9 cellular contexts compared by ENCODE assay signal in the genomic region with DNA sequence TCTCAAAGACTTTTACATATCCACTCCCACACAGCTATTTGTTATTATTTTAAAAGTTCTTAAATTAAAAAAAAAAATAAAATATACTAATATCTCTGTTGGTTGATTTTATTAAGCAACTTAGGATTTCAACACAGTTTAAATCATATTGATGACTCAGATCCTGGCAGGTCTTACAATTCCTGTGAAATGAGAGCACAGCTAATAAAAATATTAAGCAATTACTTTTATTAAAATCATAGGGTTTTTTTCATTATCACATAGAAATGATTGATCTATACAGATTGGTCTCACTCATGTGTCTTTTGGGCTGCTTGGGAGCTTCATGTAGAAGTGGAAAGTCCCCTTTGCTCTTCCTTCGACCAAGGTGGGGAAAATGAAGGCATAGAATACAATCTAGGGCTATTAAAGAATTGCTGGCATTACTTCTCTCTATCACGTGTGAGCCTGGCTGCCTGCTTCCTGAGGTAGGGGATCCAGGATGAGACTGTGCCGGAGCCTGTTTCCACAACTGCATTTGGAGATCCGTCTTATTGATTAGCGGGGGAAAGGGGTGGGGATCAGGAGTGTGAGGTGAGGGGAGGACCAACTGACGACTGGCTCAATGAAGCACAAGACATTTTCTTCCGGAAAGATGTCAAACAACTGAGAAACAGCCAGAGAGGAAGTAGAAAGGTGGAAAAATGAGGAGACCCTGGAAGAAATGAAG.
A peak's percentile ranks its signal among the peaks of the same experiment; 100 is the strongest.
DNase-seq lines count a peak whose midpoint lies in the region; ATAC-seq, FAIRE-seq and TF ChIP-seq lines count a peak whose summit lies in the region.
"Had no signal": no experiment of that assay in that cellular context is flagged by ENCODE, and none has a peak within 500 bp of the region (broad histone marks: within the 10 kb centered on the region; RNA-seq: fewer than 3 reads in every experiment).

No MANE protein-coding gene starts in this region.

- no peak for TF ChIP-seq CTCF in cardiac fibroblast (IDR thresholded peaks at IDR 0.05; ENCODE audit: low read depth, low read length)
- TF ChIP-seq CTCF in keratinocyte (optimal IDR thresholded peaks at IDR 0.05 in 1 of 3, IDR thresholded peaks at IDR 0.05 in 1 of 3, conservative IDR thresholded peaks at IDR 0.05 in 1 of 3; ENCODE audit: extremely low read depth in 1 of 3, insufficient read depth in 2 of 3, low read length in 3 of 3) = no peak
- TF ChIP-seq CTCF in testis (IDR thresholded peaks at IDR 0.05) = no peak

- no peak for FAIRE-seq in keratinocyte (lab: Jason Lieb, UNC)
- FAIRE-seq in GM12892 (lab: Jason Lieb, UNC) = no peak

- H3K79me2 ChIP-seq in keratinocyte (ENCODE audit: control insufficient read depth, insufficient read depth, low read length) = no peaks in the 10 kb centered on the region

- H3K9me3 ChIP-seq in keratinocyte (ENCODE audit: control insufficient read depth, low read depth, low read length) (no peaks in the 10 kb centered on the region), testis (no peaks in the 10 kb centered on the region)

- DNase-seq in LHCN-M2 (ENCODE audit: low read depth) = peak; percentile 54
- peak; percentile 83 to 93 for DNase-seq in cardiac fibroblast (ENCODE audit: low read depth in 2 of 2)
- no peak for DNase-seq in keratinocyte (ENCODE audit: low read depth, low spot score)
- no peak for DNase-seq in testis
- DNase-seq in GM12892 (ENCODE audit: insufficient read length) = no peak
- DNase-seq: T-helper 2 cell had no signal

- TF ChIP-seq POLR2A in testis (IDR thresholded peaks at IDR 0.05) = no peak
- TF ChIP-seq POLR2A in GM12892 (IDR thresholded peaks at IDR 0.05; ENCODE audit: low read depth, low read length) = no peak
- TF ChIP-seq POLR2A in GM18505 (IDR thresholded peaks at IDR 0.05; ENCODE audit: borderline replicate concordance, extremely low read depth, insufficient read depth, insufficient read length) = no peak

- WGBS in testis, 2 donors = 15 to 33% methylated on average over 7 of the region's 7 CpGs

- intact Hi-C loops in testis (cut with DNase I; ENCODE audit: low total_unique reads) = no loop called here

- dilution Hi-C loops in keratinocyte (cut with MboI; ENCODE audit: extremely low pct_ligation_motif_present, low sequenced_read_pairs) = no loop called here

- peak overlapping the region; percentile 95 for H2AFZ ChIP-seq in keratinocyte (ENCODE audit: control insufficient read depth, low read length)

- peak overlapping the region; percentile 79 for H3K9ac ChIP-seq in keratinocyte (ENCODE audit: control insufficient read depth, extremely low read depth, insufficient read depth, low read length)

- peak overlapping the region; percentile 98 for H3K4me2 ChIP-seq in keratinocyte (ENCODE audit: control insufficient read depth, extremely low read depth, insufficient read depth, low read depth, low read length)

- H3K36me3 ChIP-seq in keratinocyte (ENCODE audit: control insufficient read depth in 2 of 2, extremely low read depth in 1 of 2, insufficient read depth in 2 of 2, low read length in 2 of 2) = no peaks in the 10 kb centered on the region
- H3K36me3 ChIP-seq in testis (ENCODE audit: low read depth, missing control alignments) = no peaks in the 10 kb centered on the region

- no peaks in the 10 kb centered on the region for H4K20me1 ChIP-seq in keratinocyte (ENCODE audit: control insufficient read depth, extremely low read depth, insufficient read depth, low read length)

- H3K9me1 ChIP-seq in keratinocyte (ENCODE audit: control insufficient read depth, extremely low read depth, insufficient read depth, low read length) = no peaks in the 10 kb centered on the region

- H3K4me1 ChIP-seq in keratinocyte (ENCODE audit: control insufficient read depth, extremely low read depth, insufficient read depth, low read length) (peaks cover 21% of the 10 kb centered on the region), testis (peaks cover 9% of the 10 kb centered on the region)

- peak overlapping the region; percentile 42 to 58 for H3K4me3 ChIP-seq in cardiac fibroblast (replicated peaks in 1 of 2; ENCODE audit: low read depth in 2 of 2, low read length in 2 of 2)
- H3K4me3 ChIP-seq in keratinocyte (ENCODE audit: control insufficient read depth in 2 of 3, extremely low read depth in 1 of 3, insufficient read depth in 2 of 3, low read depth in 1 of 3, low read length in 3 of 3) = peak overlapping the region; percentile 36 to 68 (median 56)
- H3K4me3 ChIP-seq in testis = peak overlapping the region; percentile 1 to 13

- H3K27me3 ChIP-seq in keratinocyte (ENCODE audit: control insufficient read depth, extremely low read depth, insufficient read depth, low read length) (no peaks in the 10 kb centered on the region), testis (no peaks in the 10 kb centered on the region)

- H3K27ac ChIP-seq in keratinocyte (ENCODE audit: control insufficient read depth, insufficient read depth, low read length) = peak overlapping the region; percentile 91
- H3K27ac ChIP-seq in testis = peak overlapping the region in 1 of 2 donors; percentile 45

- ATAC-seq in GM21723 (IDR thresholded peaks at IDR 0.05; ENCODE audit: unreplicated experiment) (no peak), GM18505 (IDR thresholded peaks at IDR 0.05; ENCODE audit: unreplicated experiment) (no peak)
- ATAC-seq: HCT116 had no signal

Comparison
In these comparisons a context has a peak if more than half of its experiments do, and no peak if none do; other contexts are left out.
1. DNase-seq: peak in LHCN-M2 (single experiment) and cardiac fibroblast (2 of 2); none in keratinocyte (single experiment), testis (single experiment) and GM12892 (single experiment).
2. Peak in every context shown above with its lines, with median percentiles within 50 percentile points of each other: H3K4me3 ChIP-seq.